ENCODE assay signal across 20 cellular contexts in the genomic region with DNA sequence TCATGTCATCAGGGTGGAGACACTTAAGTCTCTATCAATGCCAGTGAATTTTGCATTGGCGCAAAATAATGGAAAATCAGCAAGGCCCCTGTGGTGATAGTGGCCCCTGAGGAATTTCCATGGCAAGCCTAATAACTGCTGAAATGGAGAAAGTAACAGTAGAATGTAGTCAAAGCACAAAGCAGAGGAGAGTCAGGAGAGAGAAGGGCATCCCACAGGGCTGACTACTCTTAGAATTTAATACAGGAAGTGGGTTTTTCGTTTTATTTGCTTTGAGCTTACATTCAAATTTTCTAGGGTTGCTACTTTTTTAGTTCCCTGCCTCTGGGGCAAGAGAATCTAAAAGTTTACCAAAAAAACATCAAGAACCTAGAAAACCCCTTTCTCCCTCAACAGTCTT. TPM values are rescaled to one million over a fixed set of nuclear protein-coding genes. Genes with fewer than 3 reads are reported as not detected.
DNase-seq lines count a peak whose midpoint lies in the region; ATAC-seq and TF ChIP-seq lines count a peak whose summit lies in the region.
"Had no signal": no experiment of that assay in that cellular context is flagged by ENCODE, and none has a peak within 500 bp of the region (broad histone marks: within the 10 kb centered on the region; RNA-seq: fewer than 3 reads in every experiment).

No MANE protein-coding gene starts in this region.

- peaks cover 4% of the 10 kb centered on the region for H3K36me3 ChIP-seq in CD4-positive, alpha-beta memory T cell (ENCODE audit: insufficient read depth, low read length)
- H3K36me3 ChIP-seq in GM23338 (ENCODE audit: insufficient read depth), result peaks cover 36% of the 10 kb centered on the region
- H3K36me3 ChIP-seq: prostate gland had no signal

- no peaks in the 10 kb centered on the region for H3K27me3 Mint-ChIP-seq in CD4-positive, alpha-beta memory T cell
- peaks cover 2% of the 10 kb centered on the region for H3K27me3 Mint-ChIP-seq in GM23338 (ENCODE audit: insufficient read depth, low read depth, poor library complexity)
- H3K27me3 Mint-ChIP-seq in WTC11 (ENCODE audit: low read depth), result no peaks in the 10 kb centered on the region
- H3K27me3 Mint-ChIP-seq in memory B cell, result no peaks in the 10 kb centered on the region

- H3F3A ChIP-seq in GM23338 (replicated peaks; ENCODE audit: low read depth), result no peaks in the 10 kb centered on the region

- no peaks in the 10 kb centered on the region for H3K9me3 ChIP-seq in CD4-positive, alpha-beta memory T cell (ENCODE audit: control insufficient read depth in 1 of 2, low read length in 2 of 2)
- H3K9me3 ChIP-seq: BLaER1 treated with 17β-estradiol and CSF1 and Interleukin-3, amounts not matched to agents 10 nM and 100 nM; prostate gland; tibial nerve had no signal

- no peaks in the 10 kb centered on the region; the same call in 1 of the 2 replicates for H4K20me1 ChIP-seq in GM23338 (replicated peaks; ENCODE audit: insufficient read depth)

- H3K27me3 ChIP-seq in CD4-positive, alpha-beta memory T cell (ENCODE audit: insufficient read depth, low read length), result no peaks in the 10 kb centered on the region
- no peaks in the 10 kb centered on the region for H3K27me3 ChIP-seq in GM23338 (ENCODE audit: insufficient read depth)
- H3K27me3 ChIP-seq: BLaER1 treated with 17β-estradiol and CSF1 and Interleukin-3, amounts not matched to agents 10 nM and 100 nM; tibial nerve had no signal

- ATAC-seq in GM23338 (no peak; the same call in 2 of the 3 replicates), WTC11 (peak; percentile 44), memory B cell (ENCODE audit: low read depth) (peak; percentile 24), GM19463 (IDR thresholded peaks at IDR 0.05; ENCODE audit: unreplicated experiment) (no peak), HG03039 (IDR thresholded peaks at IDR 0.05; ENCODE audit: unreplicated experiment) (no peak)
- ATAC-seq: left lobe of liver had no signal

- H3K4me2 ChIP-seq in GM23338, result no peak overlapping the region
- H3K4me2 ChIP-seq: BLaER1 treated with 17β-estradiol and CSF1 and Interleukin-3, amounts not matched to agents 10 nM and 100 nM had no signal

- no peaks in the 10 kb centered on the region; the same call in 1 of the 2 replicates for H3K79me2 ChIP-seq in GM23338 (replicated peaks; ENCODE audit: insufficient read depth)

- peaks cover 10% of the 10 kb centered on the region for H3K4me1 ChIP-seq in CD4-positive, alpha-beta memory T cell (ENCODE audit: insufficient read depth, low read length)
- H3K4me1 ChIP-seq in GM23338 (ENCODE audit: insufficient read depth), result no peaks in the 10 kb centered on the region
- H3K4me1 ChIP-seq: prostate gland, tibial nerve had no signal

- intact Hi-C loops in CD4-positive, alpha-beta memory T cell (cut with micrococcal nuclease), result no loop called here

- no peak overlapping the region for H2AFZ ChIP-seq in GM23338

- no peaks in the 10 kb centered on the region for H3K9me3 Mint-ChIP-seq in CD4-positive, alpha-beta memory T cell
- H3K9me3 Mint-ChIP-seq in GM23338 (no peaks in the 10 kb centered on the region), WTC11 (no peaks in the 10 kb centered on the region), memory B cell (no peaks in the 10 kb centered on the region)

- POLR2A ChIA-PET in CD4-positive, alpha-beta memory T cell (lab: Charles Lee; ENCODE audit: partially characterized antibody), result interaction anchor here (0.9 to 3.2 kb wide), 2 partner anchors 39 to 48 kb away, joined by 3 to 8 read pairs; a partner anchor contains a TSS
- POLR2A ChIA-PET in WTC11 (lab: Charles Lee), result no interaction called here

- peaks cover 52 to 62% of the 10 kb centered on the region in 2 donors for H3K36me3 Mint-ChIP-seq in CD4-positive, alpha-beta memory T cell
- H3K36me3 Mint-ChIP-seq in GM23338 (ENCODE audit: low read depth) (peaks cover 58% of the 10 kb centered on the region), WTC11 (peaks cover 54% of the 10 kb centered on the region), memory B cell (peaks cover 29% of the 10 kb centered on the region)

- no peak overlapping the region for H3K4me3 ChIP-seq in CD4-positive, alpha-beta memory T cell (ENCODE audit: low read length in 2 of 2)
- no peak overlapping the region for H3K4me3 ChIP-seq in GM23338
- H3K4me3 ChIP-seq: BLaER1 treated with 17β-estradiol and CSF1 and Interleukin-3, amounts not matched to agents 10 nM and 100 nM; prostate gland; tibial nerve had no signal

- DNase-seq in CD4-positive, alpha-beta memory T cell, result peak in 2 of 5 donors; percentile 2 to 8
- no peak for DNase-seq in GM23338 (ENCODE audit: low spot score)
- no peak for DNase-seq in WTC11 (ENCODE audit: low spot score)
- DNase-seq in memory B cell (ENCODE audit: low spot score in 2 of 2), result no peak
- DNase-seq in hippocampal formation (lab: John Stamatoyannopoulos, UW), result no peak
- DNase-seq: activated CD4-positive, CD25-positive, alpha-beta regulatory T cell; activated T-cell treated with anti-CD3 and anti-CD28 coated beads for 4 hours; amygdala; EL; foreskin melanocyte; KG1; NCI-H1436; small intestine; SW 1271 had no signal

- CTCF ChIA-PET in CD4-positive, alpha-beta memory T cell (lab: Charles Lee; ENCODE audit: partially characterized antibody), result interaction anchor here (0.8 kb wide), 1 partner anchor 39 kb away, joined by 3 read pairs; a partner anchor contains a TSS
- CTCF ChIA-PET in WTC11 (lab: Charles Lee), result interaction anchor here (1.2 kb wide), 1 partner anchor 10 kb away, joined by 5 read pairs; no protein-coding TSS in a partner anchor

- H3K4me3 Mint-ChIP-seq in CD4-positive, alpha-beta memory T cell, result peak overlapping the region in 3 of 8 donors; percentile 3 to 56 (median 30)
- no peak overlapping the region for H3K4me3 Mint-ChIP-seq in GM23338
- no peak overlapping the region for H3K4me3 Mint-ChIP-seq in WTC11
- no peak overlapping the region for H3K4me3 Mint-ChIP-seq in memory B cell

- peak overlapping the region in 6 of 7 donors; percentile 39 to 80 (median 64) for H3K27ac Mint-ChIP-seq in CD4-positive, alpha-beta memory T cell
- H3K27ac Mint-ChIP-seq in GM23338 (peak overlapping the region; percentile 24; the same call in 1 of the 2 replicates), WTC11 (peak overlapping the region; percentile 17; the same call in 1 of the 2 replicates), memory B cell (peak overlapping the region; percentile 45)

- no peak overlapping the region for H3K27ac ChIP-seq in CD4-positive, alpha-beta memory T cell (ENCODE audit: low read depth, low read length)
- H3K27ac ChIP-seq in GM23338 (ENCODE audit: low read depth), result no peak overlapping the region
- H3K27ac ChIP-seq: BLaER1 treated with 17β-estradiol and CSF1 and Interleukin-3, amounts not matched to agents 10 nM and 100 nM; prostate gland; tibial nerve had no signal

- TF ChIP-seq CTCF in GM23338 (conservative IDR thresholded peaks at IDR 0.05; ENCODE audit: low read depth in 2 of 2) (no peak), WTC11 (IDR thresholded peaks at IDR 0.05) (no peak)

- no peaks in the 10 kb centered on the region for H3K9me2 ChIP-seq in GM23338 (ENCODE audit: insufficient read depth)

- H3K4me1 Mint-ChIP-seq in CD4-positive, alpha-beta memory T cell, result peaks cover 6 to 22% (median 19%) of the 10 kb centered on the region in 4 donors
- H3K4me1 Mint-ChIP-seq in GM23338 (peaks cover 11% of the 10 kb centered on the region), WTC11 (peaks cover 14% of the 10 kb centered on the region), memory B cell (peaks cover 11% of the 10 kb centered on the region)

TF ChIP-seq in GM23338, 12 proteins besides CTCF, POLR2A, EP300 and RAD21 (continues in another document):
- TF ChIP-seq STAT1 (IDR thresholded peaks at IDR 0.05; ENCODE audit: unreplicated experiment), result no peak
- TF ChIP-seq NANOG (IDR thresholded peaks at IDR 0.05; ENCODE audit: borderline replicate concordance), result no peak
- TF ChIP-seq EZH2phosphoT487 (IDR thresholded peaks at IDR 0.05; ENCODE audit: unreplicated experiment), result no peak
- no peak for TF ChIP-seq JUNB (IDR thresholded peaks at IDR 0.05; ENCODE audit: unreplicated experiment)
- TF ChIP-seq ZNF114 (CRISPR knock-in tag; IDR thresholded peaks at IDR 0.05), result no peak
- no peak for TF ChIP-seq EZH2 (IDR thresholded peaks at IDR 0.05; ENCODE audit: low read depth, unreplicated experiment)

TF ChIP-seq in WTC11, 78 proteins besides CTCF, POLR2A, EP300 and RAD21 (continues in another document):
- TF ChIP-seq ZNF423 (CRISPR knock-in tag; IDR thresholded peaks at IDR 0.05) (no peak), NFE2L1 (CRISPR knock-in tag; IDR thresholded peaks at IDR 0.05) (no peak), FOXK1 (CRISPR knock-in tag; IDR thresholded peaks at IDR 0.05) (no peak), HMGA2 (CRISPR knock-in tag; IDR thresholded peaks at IDR 0.05) (no peak)
- TF ChIP-seq, protein P1, sequence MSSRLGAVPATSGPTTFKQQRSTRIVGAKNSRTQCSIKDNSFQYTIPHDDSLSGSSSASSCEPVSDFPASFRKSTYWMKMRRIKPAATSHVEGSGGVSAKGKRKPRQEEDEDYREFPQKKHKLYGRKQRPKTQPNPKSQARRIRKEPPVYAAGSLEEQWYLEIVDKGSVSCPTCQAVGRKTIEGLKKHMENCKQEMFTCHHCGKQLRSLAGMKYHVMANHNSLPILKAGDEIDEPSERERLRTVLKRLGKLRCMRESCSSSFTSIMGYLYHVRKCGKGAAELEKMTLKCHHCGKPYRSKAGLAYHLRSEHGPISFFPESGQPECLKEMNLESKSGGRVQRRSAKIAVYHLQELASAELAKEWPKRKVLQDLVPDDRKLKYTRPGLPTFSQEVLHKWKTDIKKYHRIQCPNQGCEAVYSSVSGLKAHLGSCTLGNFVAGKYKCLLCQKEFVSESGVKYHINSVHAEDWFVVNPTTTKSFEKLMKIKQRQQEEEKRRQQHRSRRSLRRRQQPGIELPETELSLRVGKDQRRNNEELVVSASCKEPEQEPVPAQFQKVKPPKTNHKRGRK (CRISPR knock-in tag; IDR thresholded peaks at IDR 0.05; ENCODE audit: borderline replicate concordance), result no peak
- TF ChIP-seq, protein P2, sequence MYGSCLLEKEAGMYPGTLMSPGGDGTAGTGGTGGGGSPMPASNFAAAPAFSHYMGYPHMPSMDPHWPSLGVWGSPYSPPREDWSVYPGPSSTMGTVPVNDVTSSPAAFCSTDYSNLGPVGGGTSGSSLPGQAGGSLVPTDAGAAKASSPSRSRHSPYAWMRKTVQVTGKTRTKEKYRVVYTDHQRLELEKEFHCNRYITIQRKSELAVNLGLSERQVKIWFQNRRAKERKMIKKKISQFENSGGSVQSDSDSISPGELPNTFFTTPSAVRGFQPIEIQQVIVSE (CRISPR knock-in tag; IDR thresholded peaks at IDR 0.05; ENCODE audit: borderline replicate concordance), result no peak

RNA-seq across cellular contexts. Expression of a gene that starts 39.0 kb away (rescaled TPM):
- total RNA-seq in CD4-positive, alpha-beta memory T cell, result 10 to 100 TPM; 18.6 to 18.7 TPM
- 10 to 100 TPM; 48.4 to 58.7 TPM for polyA plus RNA-seq in CD4-positive, alpha-beta memory T cell
- total RNA-seq in GM23338 (2014; rRNA removed; shearing (Covaris generic)), result 95.3 and 108 TPM in 2 replicates
- 83.9 and 88.8 TPM in 2 replicates for polyA plus RNA-seq in GM23338 (2016; fragmentation: Nextera tagmentation; extraction: Ambion mirVana)
- 100.0 to 105 TPM (median 104 TPM) in 3 replicates for total RNA-seq in WTC11 (2021)

RNA-seq across cellular contexts. Expression of a gene that starts 39.4 kb away (rescaled TPM):
- total RNA-seq in CD4-positive, alpha-beta memory T cell, result 10 to 100 TPM; 13.6 to 20.3 TPM
- polyA plus RNA-seq in CD4-positive, alpha-beta memory T cell, result 10 to 100 TPM; 14.9 to 21.4 TPM
- 9.2 and 9.5 TPM in 2 replicates for total RNA-seq in GM23338 (2014; rRNA removed; shearing (Covaris generic))
- 3.1 and 4.4 TPM in 2 replicates for polyA plus RNA-seq in GM23338 (2016; fragmentation: Nextera tagmentation; extraction: Ambion mirVana)
- total RNA-seq in WTC11 (2021), result 12.0 to 13.6 TPM (median 13.0 TPM) in 3 replicates

Comparison
In these comparisons a context has a peak if more than half of its experiments do, and no peak if none do; other contexts are left out.
1. ATAC-seq: peak in WTC11 (single experiment) and memory B cell (single experiment); none in GM23338 (single experiment), GM19463 (single experiment) and HG03039 (single experiment).
2. Peak in every context shown above with its lines, with median percentiles within 50 percentile points of each other: H3K27ac Mint-ChIP-seq.